Comparison of ENCODE assay signal across 1 cellular context in genomic region chr19:45995715-45996385, GRCh38.
TF ChIP-seq lines count a peak whose summit lies in the region.

No MANE protein-coding gene starts in this region.

TF ChIP-seq in GM23338, 12 proteins besides CTCF, POLR2A, EP300 and RAD21 (continued from another document):
- no peak for TF ChIP-seq REST (IDR thresholded peaks at IDR 0.05; ENCODE audit: unreplicated experiment)
